In genomic region chr12:65602579-65603295, GRCh38 we compare ENCODE assay signal across 8 cellular contexts.
DNase-seq lines count a peak whose midpoint lies in the region; ATAC-seq and TF ChIP-seq lines count a peak whose summit lies in the region.

No MANE protein-coding gene starts in this region.

- H3K27me3 ChIP-seq in RWPE2 (ENCODE audit: insufficient read depth, poor library complexity, severe bottlenecking) (no peaks in the 10 kb centered on the region), kidney epithelial cell (ENCODE audit: control insufficient read depth, insufficient read depth, low read length) (no peaks in the 10 kb centered on the region)

- ATAC-seq in RWPE2 (ENCODE audit: low read depth): peak; percentile 92
- ATAC-seq in HG02571 (IDR thresholded peaks at IDR 0.05; ENCODE audit: unreplicated experiment): no peak

- peak overlapping the region; percentile 65 for H3K4me3 Mint-ChIP-seq in chondrocyte (ENCODE audit: unreplicated experiment)

- DNase-seq in SKM-1 treated with dmso at 0.1 percent for 144 hours (lab: John Stamatoyannopoulos, UW; ENCODE audit: unreplicated experiment) (peak; percentile 5), SKM-1 (lab: John Stamatoyannopoulos, UW; ENCODE audit: unreplicated experiment) (no peak), HPDE6-E6E7 (ENCODE audit: extremely low spot score) (peak; percentile 93), RWPE2 (ENCODE audit: low spot score) (peak; percentile 90), chondrocyte (ENCODE audit: low spot score) (no peak), kidney epithelial cell (ENCODE audit: low read depth) (peak; percentile 75)
- DNase-seq in stimulated activated CD4-positive, alpha-beta T cell treated with anti-CD3 and anti-CD28 coated beads, Interleukin-1b, Interleukin-23, amount 100 ng/mL, for 48 hours: peak; percentile 40

- H3K9me3 Mint-ChIP-seq in chondrocyte (ENCODE audit: low read depth): peaks cover 1% of the 10 kb centered on the region

- H3K36me3 ChIP-seq in RWPE2 (ENCODE audit: low read depth) (peaks cover 16% of the 10 kb centered on the region), kidney epithelial cell (ENCODE audit: control insufficient read depth, insufficient read depth, low read length) (no peaks in the 10 kb centered on the region)

- no peaks in the 10 kb centered on the region for H3K9me3 ChIP-seq in RWPE2 (ENCODE audit: severe bottlenecking)

- H3K4me3 ChIP-seq in RWPE2 (ENCODE audit: severe bottlenecking): peak overlapping the region; percentile 35
- H3K4me3 ChIP-seq in kidney epithelial cell (ENCODE audit: low read depth, low read length): peak overlapping the region; percentile 26

- peaks cover 43% of the 10 kb centered on the region for H3K4me1 ChIP-seq in RWPE2 (ENCODE audit: insufficient read depth, poor library complexity, severe bottlenecking)

- no peaks in the 10 kb centered on the region for H3K27me3 Mint-ChIP-seq in chondrocyte (ENCODE audit: low read depth)

- no peaks in the 10 kb centered on the region for H3K36me3 Mint-ChIP-seq in chondrocyte (ENCODE audit: low read depth)

- peak overlapping the region; percentile 100 for H3K27ac ChIP-seq in RWPE2 (ENCODE audit: poor library complexity, severe bottlenecking)

- peak overlapping the region; percentile 94 for H3K27ac Mint-ChIP-seq in chondrocyte (ENCODE audit: unreplicated experiment)

- peaks cover 55% of the 10 kb centered on the region for H3K4me1 Mint-ChIP-seq in chondrocyte (ENCODE audit: low read depth)

- TF ChIP-seq CTCF in RWPE2 (IDR thresholded peaks at IDR 0.05; ENCODE audit: poor library complexity, severe bottlenecking) (peak; percentile 90), chondrocyte (IDR thresholded peaks at IDR 0.05) (peak; percentile 87), kidney epithelial cell (IDR thresholded peaks at IDR 0.05; ENCODE audit: insufficient read depth, low read length, poor library complexity, severe bottlenecking) (peak; percentile 81)

Comparison
In these comparisons a context has a peak if more than half of its experiments do, and no peak if none do; other contexts are left out.
1. DNase-seq: peak in SKM-1 treated with dmso at 0.1 percent for 144 hours (single experiment), HPDE6-E6E7 (single experiment), RWPE2 (single experiment), kidney epithelial cell (single experiment) and stimulated activated CD4-positive, alpha-beta T cell treated with anti-CD3 and anti-CD28 coated beads, Interleukin-1b, Interleukin-23, amount 100 ng/mL, for 48 hours (single experiment); none in SKM-1 (single experiment) and chondrocyte (single experiment).
2. Peak in every context shown above with its lines, with median percentiles within 50 percentile points of each other: CTCF ChIP-seq.